In the genomic region with DNA sequence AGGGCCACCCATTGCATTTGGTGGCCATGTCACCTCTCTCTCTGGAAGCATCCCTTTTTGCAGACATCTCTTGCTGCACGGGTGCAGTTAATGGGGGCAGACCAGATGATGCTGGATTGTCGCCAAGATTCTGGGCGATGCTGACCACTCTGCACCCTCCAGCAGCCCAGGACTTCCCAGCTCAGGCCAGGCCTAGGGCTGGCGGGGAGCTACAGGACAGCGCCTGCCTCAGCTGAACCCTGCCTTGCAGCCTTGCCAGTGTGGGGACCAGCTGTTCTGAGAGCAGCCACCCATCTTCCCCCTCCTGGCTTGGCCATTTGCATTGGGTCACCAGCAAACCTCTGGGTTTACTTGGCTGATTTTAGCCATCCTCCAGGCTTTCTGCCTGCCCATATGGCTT, we compare ENCODE assay signal across 27 cellular contexts.
"Had no signal": no experiment of that assay in that cellular context is flagged by ENCODE, and none has a peak within 500 bp of the region (broad histone marks: within the 10 kb centered on the region; RNA-seq: fewer than 3 reads in every experiment).

No MANE protein-coding gene starts in this region.

- ATAC-seq: foreskin keratinocyte; gastroesophageal sphincter; heart left ventricle; left lobe of liver; naive thymus-derived CD8-positive, alpha-beta T cell; stimulated activated naive CD8-positive, alpha-beta T cell treated with anti-CD3 and anti-CD28 coated beads, Interleukin-15, amount 100 ng/mL, for 72 hours had no signal

- H3K4me3 ChIP-seq: coronary artery, esophagus muscularis mucosa, gastroesophageal sphincter, heart left ventricle, hepatocyte, lung, prostate gland, right atrium auricular region, sigmoid colon, skin epidermis, thyroid gland had no signal

- DNase-seq: dermis blood vessel endothelial cell; effector memory CD4-positive, alpha-beta T cell; foreskin keratinocyte; heart left ventricle; kidney; midbrain; sigmoid colon; stimulated activated CD4-positive, alpha-beta T cell treated with anti-CD3 and anti-CD28 coated beads, Interleukin-1b, Interleukin-23, amount 100 ng/mL, for 48 hours; stimulated activated CD4-positive, alpha-beta T cell treated with anti-CD3 and anti-CD28 coated beads, Interleukin-4, amount 100 ng/mL, for 1 hour; stimulated activated CD8-positive, alpha-beta memory T cell treated with anti-CD3 and anti-CD28 coated beads, Interleukin-4, amount 100 ng/mL, for 48 hours; stimulated activated naive CD4-positive, alpha-beta T cell; stimulated activated naive CD8-positive, alpha-beta T cell treated with anti-CD3 and anti-CD28 coated beads, Interleukin-15, amount 100 ng/mL, for 72 hours; thyroid gland had no signal

- H3K4me3 Mint-ChIP-seq: memory B cell; naive thymus-derived CD8-positive, alpha-beta T cell; neural crest cell; stimulated activated naive CD8-positive, alpha-beta T cell treated with anti-CD3 and anti-CD28 coated beads, Interleukin-15, amount 100 ng/mL, for 72 hours; type B pancreatic cell had no signal

- H3K9me3 Mint-ChIP-seq: memory B cell; naive thymus-derived CD8-positive, alpha-beta T cell; neural crest cell; stimulated activated naive CD8-positive, alpha-beta T cell treated with anti-CD3 and anti-CD28 coated beads, Interleukin-15, amount 100 ng/mL, for 72 hours; type B pancreatic cell had no signal

- H3K27me3 ChIP-seq: gastroesophageal sphincter, right atrium auricular region, sigmoid colon, thyroid gland had no signal

- H3K36me3 ChIP-seq: gastroesophageal sphincter, prostate gland, sigmoid colon, thyroid gland had no signal

- H3K27ac ChIP-seq: coronary artery, esophagus muscularis mucosa, foreskin keratinocyte, gastroesophageal sphincter, heart left ventricle, hepatocyte, parathyroid adenoma, prostate gland, right atrium auricular region, sigmoid colon, skin epidermis, thyroid gland had no signal

- H3K27ac Mint-ChIP-seq: memory B cell, type B pancreatic cell had no signal

- H3K9me3 ChIP-seq: esophagus muscularis mucosa, gastroesophageal sphincter, heart left ventricle, prostate gland, right atrium auricular region, sigmoid colon, thyroid gland had no signal

- H3K4me1 ChIP-seq: foreskin keratinocyte, parathyroid adenoma, prostate gland, thyroid gland had no signal

- H3K36me3 Mint-ChIP-seq: memory B cell; naive thymus-derived CD8-positive, alpha-beta T cell had no signal
